23 cellular contexts compared by ENCODE assay signal in genomic region chr1:64182207-64182606, GRCh38. TPM values are rescaled to one million over a fixed set of nuclear protein-coding genes. Genes with fewer than 3 reads are reported as not detected.
DNase-seq lines count a peak whose midpoint lies in the region; TF ChIP-seq lines count a peak whose summit lies in the region.
"Had no signal": no experiment of that assay in that cellular context is flagged by ENCODE, and none has a peak within 500 bp of the region (broad histone marks: within the 10 kb centered on the region; RNA-seq: fewer than 3 reads in every experiment).

No MANE protein-coding gene starts in this region.

- CTCF ChIA-PET in Calu3 (lab: Charles Lee) = no interaction called here

- peak overlapping the region; percentile 11 for H3K27ac Mint-ChIP-seq in Calu3 (ENCODE audit: unreplicated experiment)
- H3K27ac Mint-ChIP-seq in mesothelial cell of epicardium = peak overlapping the region; percentile 1
- peak overlapping the region; percentile 11 for H3K27ac Mint-ChIP-seq in type B pancreatic cell
- H3K27ac Mint-ChIP-seq: CD14-positive monocyte; CD8-positive, alpha-beta T cell; HFFc6; IgD-negative memory B cell had no signal

- intact Hi-C loops in Calu3 (cut with micrococcal nuclease; ENCODE audit: unreplicated experiment) = no loop called here

- H3K4me1 Mint-ChIP-seq in Calu3 (ENCODE audit: low read depth, unreplicated experiment) (no peaks in the 10 kb centered on the region), mesothelial cell of epicardium (peaks cover 31% of the 10 kb centered on the region), type B pancreatic cell (ENCODE audit: unreplicated experiment) (peaks cover 20% of the 10 kb centered on the region)
- H3K4me1 Mint-ChIP-seq: CD14-positive monocyte had no signal

- H3K9me3 Mint-ChIP-seq in Calu3 (ENCODE audit: low read depth, unreplicated experiment) = no peaks in the 10 kb centered on the region
- H3K9me3 Mint-ChIP-seq in mesothelial cell of epicardium = no peaks in the 10 kb centered on the region
- H3K9me3 Mint-ChIP-seq in type B pancreatic cell = no peaks in the 10 kb centered on the region
- H3K9me3 Mint-ChIP-seq: CD14-positive monocyte; CD8-positive, alpha-beta T cell; HFFc6; IgD-negative memory B cell had no signal

- no TSS peak for BruUV-seq in Calu3 (replicated peaks; lab: Mats Ljungman, UMichigan)

- H3K27me3 Mint-ChIP-seq in Calu3 (ENCODE audit: unreplicated experiment) = no peaks in the 10 kb centered on the region
- H3K27me3 Mint-ChIP-seq in mesothelial cell of epicardium (ENCODE audit: low read depth) = no peaks in the 10 kb centered on the region
- no peaks in the 10 kb centered on the region for H3K27me3 Mint-ChIP-seq in type B pancreatic cell

- H3K4me3 Mint-ChIP-seq in Calu3 (ENCODE audit: low read depth, unreplicated experiment) (no peak overlapping the region), mesothelial cell of epicardium (no peak overlapping the region), type B pancreatic cell (no peak overlapping the region)
- H3K4me3 Mint-ChIP-seq: CD8-positive, alpha-beta T cell; HFFc6; IgD-negative memory B cell had no signal

- peaks cover 27% of the 10 kb centered on the region for H3K36me3 Mint-ChIP-seq in Calu3 (ENCODE audit: insufficient read depth, unreplicated experiment)
- peaks cover 25% of the 10 kb centered on the region for H3K36me3 Mint-ChIP-seq in mesothelial cell of epicardium
- peaks cover 18% of the 10 kb centered on the region for H3K36me3 Mint-ChIP-seq in type B pancreatic cell
- H3K36me3 Mint-ChIP-seq: CD14-positive monocyte; CD8-positive, alpha-beta T cell; IgD-negative memory B cell had no signal

- TF ChIP-seq CTCF in Calu3 (IDR thresholded peaks at IDR 0.05; ENCODE audit: unreplicated experiment) (no peak), mesothelial cell of epicardium (IDR thresholded peaks at IDR 0.05; ENCODE audit: unreplicated experiment) (no peak), type B pancreatic cell (conservative IDR thresholded peaks at IDR 0.05) (no peak)

- no peak for DNase-seq in Calu3
- DNase-seq in SK-N-DZ (ENCODE audit: low spot score) = peak; percentile 26
- DNase-seq in mesothelial cell of epicardium (ENCODE audit: low spot score in 2 of 2, unreplicated experiment in 2 of 2) = no peak
- DNase-seq in type B pancreatic cell (ENCODE audit: extremely low spot score, unreplicated experiment) = no peak
- no peak for DNase-seq in NAMALWA (ENCODE audit: low spot score)
- DNase-seq in stimulated activated CD8-positive, alpha-beta memory T cell treated with anti-CD3 and anti-CD28 coated beads, Interleukin-4, amount 100 ng/mL, for 48 hours = no peak
- DNase-seq in stimulated activated CD4-positive, alpha-beta T cell treated with anti-CD3 and anti-CD28 coated beads, Interleukin-2, amount 100 ng/mL, for 48 hours = no peak
- DNase-seq: CD8-positive, alpha-beta T cell; DMS 273 treated with DMSO at 0.1 percent for 48 hours; DMS53; DND-41; EL; GM23248; HCEC 1CT; HFFc6; KBM-7 had no signal

RNA-seq across cellular contexts. Expression of gene UBE2U, which starts 21.2 kb away (rescaled TPM):
- not detected in 2 replicates for total RNA-seq in Calu3 (2022)
- not detected in 2 replicates for polyA plus RNA-seq in SK-N-DZ (2014; cell fraction: cytosol; rRNA removed)
- polyA plus RNA-seq in SK-N-DZ (2014; cell fraction: nucleus; rRNA removed) = not detected in 2 replicates
- not detected in 3 replicates for total RNA-seq in mesothelial cell of epicardium
- total RNA-seq in type B pancreatic cell (ENCODE audit: low replicate concordance) = not detected in 2 replicates
- total RNA-seq: A673; CD8-positive, alpha-beta T cell; G401; GM12878; GM23248; HFFc6; HT1080 had no signal
- polyA plus RNA-seq: AG04450, CD14-positive monocyte, GM12878, GM23248, IgD-negative memory B cell had no signal
